13 cellular contexts compared by ENCODE assay signal in genomic region chr19:12799723-12800343, GRCh38. TPM values are rescaled to one million over a fixed set of nuclear protein-coding genes. Genes with fewer than 3 reads are reported as not detected.
DNase-seq lines count a peak whose midpoint lies in the region; TF ChIP-seq lines count a peak whose summit lies in the region.
"Had no signal": no experiment of that assay in that cellular context is flagged by ENCODE, and none has a peak within 500 bp of the region (broad histone marks: within the 10 kb centered on the region; RNA-seq: fewer than 3 reads in every experiment).

No MANE protein-coding gene starts in this region.

- H3K4me3 Mint-ChIP-seq in activated T-cell treated with anti-CD3 and anti-CD28 coated beads, Interleukin-2, amount 50 U/mL, for 24 hours: peak overlapping the region; percentile 91

- no peak for TF ChIP-seq CTCF in OCI-LY7 (conservative IDR thresholded peaks at IDR 0.05; ENCODE audit: low read length)

- CTCF ChIA-PET in OCI-LY7 (lab: Charles Lee; ENCODE audit: unreplicated experiment): interaction anchor here (0.6 to 1.3 kb wide), 2 partner anchors 10 to 22 kb away, joined by 3 to 4 read pairs; no protein-coding TSS in a partner anchor

- POLR2A ChIA-PET in OCI-LY7 (lab: Charles Lee): interaction anchor here (1.2 kb wide), 1 partner anchor 8 kb away, joined by 4 read pairs; the partner anchor contains the start of gene JUNB

- no peak for DNase-seq in activated T-cell treated with anti-CD3 and anti-CD28 coated beads, Interleukin-2, amount 50 U/mL, for 24 hours
- no peak for DNase-seq in activated T-cell treated with anti-CD3 and anti-CD28 coated beads for 4 hours
- no peak for DNase-seq in OCI-LY7 (ENCODE audit: low spot score)
- DNase-seq in MV-4-11 (lab: John Stamatoyannopoulos, UW): no peak
- DNase-seq in A172 (ENCODE audit: low spot score): no peak
- DNase-seq in effector memory CD4-positive, alpha-beta T cell: no peak
- DNase-seq: dermis blood vessel endothelial cell, H7, NCI-H1694, NCI-H748 treated with DMSO at 0.1 percent for 48 hours, nucleus accumbens had no signal

- no peaks in the 10 kb centered on the region for H3K9me2 ChIP-seq in OCI-LY7 (ENCODE audit: insufficient read depth, low read length)

- H3K27me3 ChIP-seq in endocrine pancreas (ENCODE audit: control insufficient read depth, insufficient read depth, low read length): no peaks in the 10 kb centered on the region
- H3K27me3 ChIP-seq in skeletal muscle tissue (ENCODE audit: control insufficient read depth in 3 of 3, insufficient read depth in 3 of 3, low read length in 3 of 3): no peaks in the 10 kb centered on the region
- H3K27me3 ChIP-seq in effector memory CD4-positive, alpha-beta T cell (replicated peaks; ENCODE audit: control insufficient read depth, insufficient read depth, low read length, poor library complexity, severe bottlenecking): no peaks in the 10 kb centered on the region

- H3K4me1 Mint-ChIP-seq in activated T-cell treated with anti-CD3 and anti-CD28 coated beads, Interleukin-2, amount 50 U/mL, for 24 hours (ENCODE audit: low read depth): peaks cover 41% of the 10 kb centered on the region

- H3K9me3 ChIP-seq in OCI-LY7 (ENCODE audit: low read length) (no peaks in the 10 kb centered on the region), endocrine pancreas (ENCODE audit: control insufficient read depth, low read length) (no peaks in the 10 kb centered on the region), skeletal muscle tissue (ENCODE audit: control insufficient read depth in 3 of 3, low read length in 3 of 3) (no peaks in the 10 kb centered on the region)
- no peaks in the 10 kb centered on the region for H3K9me3 ChIP-seq in effector memory CD4-positive, alpha-beta T cell (ENCODE audit: control insufficient read depth, low read length)

- no peak overlapping the region for H2AFZ ChIP-seq in OCI-LY7 (ENCODE audit: low read length)

- peak overlapping the region; percentile 79 for H3K9ac ChIP-seq in endocrine pancreas (ENCODE audit: control insufficient read depth, insufficient read depth, low read length)
- peak overlapping the region in 2 of 3 donors; percentile 97 to 99 for H3K9ac ChIP-seq in skeletal muscle tissue (ENCODE audit: low read depth in 1 of 3, low read length in 3 of 3)

- H3K4me3 ChIP-seq in OCI-LY7 (ENCODE audit: low read depth, low read length, poor library complexity, severe bottlenecking) (peak overlapping the region; percentile 95), endocrine pancreas (ENCODE audit: control insufficient read depth, insufficient read depth, low read length) (no peak overlapping the region), skeletal muscle tissue (ENCODE audit: low read length in 3 of 3) (peak overlapping the region in 2 of 3 donors; percentile 19 to 99)
- no peak overlapping the region for H3K4me3 ChIP-seq in effector memory CD4-positive, alpha-beta T cell (ENCODE audit: insufficient read depth, low read depth, low read length, poor library complexity, severe bottlenecking)

- H3K27ac Mint-ChIP-seq in activated T-cell treated with anti-CD3 and anti-CD28 coated beads, Interleukin-2, amount 50 U/mL, for 24 hours: peak overlapping the region; percentile 61

- intact Hi-C loops in OCI-LY7 (cut with micrococcal nuclease; ENCODE audit: unreplicated experiment): no loop called here

- H3K4me2 ChIP-seq in OCI-LY7 (ENCODE audit: low read length): peak overlapping the region; percentile 92

- no peaks in the 10 kb centered on the region for H3K27me3 Mint-ChIP-seq in activated T-cell treated with anti-CD3 and anti-CD28 coated beads, Interleukin-2, amount 50 U/mL, for 24 hours

- no TSS peak for BruUV-seq in OCI-LY7 (replicated peaks; lab: Mats Ljungman, UMichigan)

- H3K27ac ChIP-seq in OCI-LY7 (ENCODE audit: low read depth, low read length, poor library complexity, severe bottlenecking): no peak overlapping the region
- no peak overlapping the region for H3K27ac ChIP-seq in skeletal muscle tissue (ENCODE audit: low read depth, low read length)
- no peak overlapping the region for H3K27ac ChIP-seq in effector memory CD4-positive, alpha-beta T cell (ENCODE audit: insufficient read depth, low read length, poor library complexity, severe bottlenecking)

- peaks cover 47% of the 10 kb centered on the region for H3K36me3 Mint-ChIP-seq in activated T-cell treated with anti-CD3 and anti-CD28 coated beads, Interleukin-2, amount 50 U/mL, for 24 hours (ENCODE audit: low read depth)

- H3K79me2 ChIP-seq in OCI-LY7 (ENCODE audit: insufficient read depth, low read depth, low read length): peaks cover 12% of the 10 kb centered on the region; the same call in 1 of the 2 replicates

- H4K20me1 ChIP-seq in OCI-LY7 (ENCODE audit: insufficient read depth, low read length): no peaks in the 10 kb centered on the region; the same call in 1 of the 2 replicates

- H3K9me3 Mint-ChIP-seq in activated T-cell treated with anti-CD3 and anti-CD28 coated beads, Interleukin-2, amount 50 U/mL, for 24 hours: no peaks in the 10 kb centered on the region

- H3K4me1 ChIP-seq in OCI-LY7 (ENCODE audit: insufficient read depth, low read length, poor library complexity, severe bottlenecking): peaks cover 26% of the 10 kb centered on the region
- no peaks in the 10 kb centered on the region for H3K4me1 ChIP-seq in endocrine pancreas (ENCODE audit: control insufficient read depth, insufficient read depth, low read length)
- H3K4me1 ChIP-seq in skeletal muscle tissue (ENCODE audit: control insufficient read depth in 3 of 3, insufficient read depth in 3 of 3, low read length in 3 of 3): peaks cover 28 to 44% (median 30%) of the 10 kb centered on the region in 3 donors
- peaks cover 40% of the 10 kb centered on the region for H3K4me1 ChIP-seq in effector memory CD4-positive, alpha-beta T cell (ENCODE audit: control insufficient read depth, insufficient read depth, low read length, poor library complexity, severe bottlenecking)

- H3K36me3 ChIP-seq in OCI-LY7 (ENCODE audit: insufficient read depth, low read length) (peaks cover 19% of the 10 kb centered on the region; the same call in 1 of the 2 replicates), endocrine pancreas (ENCODE audit: control insufficient read depth, insufficient read depth, low read length) (no peaks in the 10 kb centered on the region), skeletal muscle tissue (ENCODE audit: control insufficient read depth in 3 of 3, insufficient read depth in 3 of 3, low read length in 3 of 3) (peaks cover 20 to 25% (median 24%) of the 10 kb centered on the region in 3 donors)
- H3K36me3 ChIP-seq in effector memory CD4-positive, alpha-beta T cell (ENCODE audit: control insufficient read depth, insufficient read depth, low read length): peaks cover 6% of the 10 kb centered on the region

RNA-seq across cellular contexts. Expression of gene PRDX2, which starts 1.8 kb away (rescaled TPM):
- total RNA-seq in OCI-LY7 (2014; rRNA removed; shearing (Covaris generic)): 344 and 399 TPM in 2 replicates
- total RNA-seq in OCI-LY7 (2022) (345 and 357 TPM in 2 replicates), skeletal muscle tissue (207 TPM)
- not detected in 2 replicates for total RNA-seq in A172 (2014; rRNA removed; shearing (Covaris generic))

RNA-seq across cellular contexts. Expression of gene THSD8, which starts 2.0 kb away (rescaled TPM):
- not detected in 2 replicates for total RNA-seq in OCI-LY7 (2014; rRNA removed; shearing (Covaris generic))
- total RNA-seq in OCI-LY7 (2022) (42.7 and 42.8 TPM in 2 replicates), skeletal muscle tissue (not detected)
- not detected in 2 replicates for total RNA-seq in A172 (2014; rRNA removed; shearing (Covaris generic))
- total RNA-seq: dermis blood vessel endothelial cell, H7 had no signal

RNA-seq across cellular contexts. Expression of gene RNASEH2A, which starts 6.6 kb away (rescaled TPM):
- 115 and 130 TPM in 2 replicates for total RNA-seq in OCI-LY7 (2014; rRNA removed; shearing (Covaris generic))
- total RNA-seq in OCI-LY7 (2022): 86.0 and 90.5 TPM in 2 replicates
- 5.7 TPM for total RNA-seq in skeletal muscle tissue
- 88.8 and 89.6 TPM in 2 replicates for total RNA-seq in A172 (2014; rRNA removed; shearing (Covaris generic))

RNA-seq across cellular contexts. Expression of gene JUNB, which starts 8.5 kb away (rescaled TPM):
- 43.7 and 45.5 TPM in 2 replicates for total RNA-seq in OCI-LY7 (2014; rRNA removed; shearing (Covaris generic))
- total RNA-seq in OCI-LY7 (2022) (31.8 TPM in 2 replicates), skeletal muscle tissue (31.3 TPM)
- 79.1 and 85.7 TPM in 2 replicates for total RNA-seq in A172 (2014; rRNA removed; shearing (Covaris generic))

RNA-seq across cellular contexts. Expression of gene HOOK2, which starts 24.5 kb away (rescaled TPM):
- total RNA-seq in OCI-LY7 (2014; rRNA removed; shearing (Covaris generic)): 7.4 and 9.1 TPM in 2 replicates
- 28.8 and 29.4 TPM in 2 replicates for total RNA-seq in OCI-LY7 (2022)
- total RNA-seq in skeletal muscle tissue: 13.6 TPM
- 10.2 and 20.5 TPM in 2 replicates for total RNA-seq in A172 (2014; rRNA removed; shearing (Covaris generic))

Comparison
In these comparisons a context has a peak if more than half of its experiments do, and no peak if none do; other contexts are left out.
1. H3K4me3 ChIP-seq: peak in OCI-LY7 (single experiment) and skeletal muscle tissue (2 of 3); none in endocrine pancreas (single experiment) and effector memory CD4-positive, alpha-beta T cell (single experiment).
2. RNA of gene PRDX2, which starts 1.8 kb away (total RNA-seq): 344 to 399 TPM in OCI-LY7 and 207 TPM in skeletal muscle tissue (single experiment); not detected in A172; every median in the first group is over 100 times any median in the second.
3. RNA of gene RNASEH2A, which starts 6.6 kb away (total RNA-seq): 86.0 to 130 TPM in OCI-LY7 and 88.8 to 89.6 TPM in A172; 5.7 TPM in skeletal muscle tissue (single experiment); every median in the first group is over 10 times any median in the second.